In the genomic region with DNA sequence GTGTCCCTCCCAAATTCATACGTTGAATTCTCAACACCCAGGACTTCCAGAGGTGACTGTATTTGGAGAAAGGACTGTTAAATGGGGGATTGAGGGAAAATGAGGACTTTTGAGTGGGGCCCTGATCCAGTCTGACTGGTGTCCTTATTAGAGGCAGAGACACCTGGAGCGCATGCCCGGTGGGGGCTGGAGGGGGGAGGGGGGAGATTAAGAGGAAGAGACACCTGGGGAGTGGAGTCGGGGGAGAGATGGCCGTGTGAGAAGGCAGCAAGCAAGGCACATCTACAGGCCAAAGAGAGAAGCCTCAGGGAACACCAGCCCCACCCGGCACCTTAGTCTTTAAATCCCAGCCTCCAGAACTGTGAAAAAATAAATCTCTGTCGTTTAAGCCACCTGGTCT, we compare ENCODE assay signal across 18 cellular contexts.
DNase-seq lines count a peak whose midpoint lies in the region; ATAC-seq, FAIRE-seq and TF ChIP-seq lines count a peak whose summit lies in the region.
"Had no signal": no experiment of that assay in that cellular context is flagged by ENCODE, and none has a peak within 500 bp of the region (broad histone marks: within the 10 kb centered on the region; RNA-seq: fewer than 3 reads in every experiment).

No MANE protein-coding gene starts in this region.

- H2BK12ac ChIP-seq in H9 (ENCODE audit: insufficient read length, low read depth, low read length), result no peak overlapping the region

- H3K79me1 ChIP-seq in H9 (ENCODE audit: insufficient read depth, low read depth, low read length, poor library complexity, severe bottlenecking), result no peaks in the 10 kb centered on the region

- no peak overlapping the region for H3K18ac ChIP-seq in H9 (ENCODE audit: insufficient read length, low read depth, low read length)

- H3K14ac ChIP-seq in H9 (ENCODE audit: insufficient read depth, low read length), result no peak overlapping the region

- no peak overlapping the region for H3K4me3 Mint-ChIP-seq in activated CD8-positive, alpha-beta memory T cell treated with anti-CD3 and anti-CD28 coated beads, Interleukin-2, amount 10 ng/mL, durations not matched to agents 7 days and 5 days
- no peak overlapping the region for H3K4me3 Mint-ChIP-seq in H9
- no peak overlapping the region for H3K4me3 Mint-ChIP-seq in astrocyte (ENCODE audit: unreplicated experiment)
- no peak overlapping the region for H3K4me3 Mint-ChIP-seq in stimulated activated memory B cell treated with anti-CD40 and anti-IgM and Interleukin-4, amounts not matched to agents 10 μg/mL and 1 μg/mL and 100 μg/mL, for 72 hours

- H2BK15ac ChIP-seq in H9 (ENCODE audit: low read depth, low read length), result no peak overlapping the region

- H3K4me3 ChIP-seq in astrocyte (ENCODE audit: insufficient read depth, low read depth, low read length), result no peak overlapping the region
- H3K4me3 ChIP-seq: esophagus squamous epithelium, spleen had no signal

- no peak for FAIRE-seq in astrocyte (lab: Jason Lieb, UNC)
- FAIRE-seq: bronchial epithelial cell had no signal

- H4K91ac ChIP-seq in H9 (ENCODE audit: insufficient read length, low read depth, low read length), result no peak overlapping the region

- no peak overlapping the region for H4K8ac ChIP-seq in H9 (replicated peaks; ENCODE audit: insufficient read length, low read depth, low read length)

- H3K9me3 Mint-ChIP-seq in activated CD8-positive, alpha-beta memory T cell treated with anti-CD3 and anti-CD28 coated beads, Interleukin-2, amount 10 ng/mL, durations not matched to agents 7 days and 5 days (ENCODE audit: low read depth), result no peaks in the 10 kb centered on the region
- H3K9me3 Mint-ChIP-seq in H9 (no peaks in the 10 kb centered on the region), astrocyte (ENCODE audit: unreplicated experiment) (no peaks in the 10 kb centered on the region)
- peaks cover 3% of the 10 kb centered on the region for H3K9me3 Mint-ChIP-seq in stimulated activated memory B cell treated with anti-CD40 and anti-IgM and Interleukin-4, amounts not matched to agents 10 μg/mL and 1 μg/mL and 100 μg/mL, for 72 hours

- H2AK5ac ChIP-seq in H9 (ENCODE audit: insufficient read length, low read length), result no peak overlapping the region

- no peaks in the 10 kb centered on the region for H3K79me2 ChIP-seq in H9 (ENCODE audit: insufficient read depth, low read length)
- H3K79me2 ChIP-seq in astrocyte (ENCODE audit: insufficient read depth, low read length), result no peaks in the 10 kb centered on the region

- H3K9ac ChIP-seq in H9 (ENCODE audit: extremely low read depth, insufficient read length, low read length) (no peak overlapping the region), astrocyte (ENCODE audit: low read length) (no peak overlapping the region)

- no peak overlapping the region for H3K56ac ChIP-seq in H9 (ENCODE audit: insufficient read length, low read depth, low read length)

- WGBS in H9 (ENCODE audit: extremely low coverage, insufficient read length, low lambda C conversion rate), result no CpG with 5 or more reads among the region's 7 CpGs

- H3K27me3 Mint-ChIP-seq in activated CD8-positive, alpha-beta memory T cell treated with anti-CD3 and anti-CD28 coated beads, Interleukin-2, amount 10 ng/mL, durations not matched to agents 7 days and 5 days, result no peaks in the 10 kb centered on the region
- H3K27me3 Mint-ChIP-seq in H9 (ENCODE audit: low read depth), result no peaks in the 10 kb centered on the region
- H3K27me3 Mint-ChIP-seq in astrocyte (ENCODE audit: low read depth, unreplicated experiment), result no peaks in the 10 kb centered on the region
- H3K27me3 Mint-ChIP-seq in stimulated activated memory B cell treated with anti-CD40 and anti-IgM and Interleukin-4, amounts not matched to agents 10 μg/mL and 1 μg/mL and 100 μg/mL, for 72 hours, result no peaks in the 10 kb centered on the region
- H3K27me3 Mint-ChIP-seq: activated naive CD8-positive, alpha-beta T cell; naive thymus-derived CD8-positive, alpha-beta T cell; progenitor cell of endocrine pancreas had no signal

- H3K36me3 ChIP-seq in astrocyte (ENCODE audit: insufficient read depth, low read length), result no peaks in the 10 kb centered on the region
- H3K36me3 ChIP-seq: esophagus squamous epithelium, spleen had no signal

- H2BK20ac ChIP-seq in H9 (ENCODE audit: low read depth, low read length, poor library complexity, severe bottlenecking), result no peak overlapping the region

- H2AFZ ChIP-seq in H9 (ENCODE audit: low read length) (no peak overlapping the region), astrocyte (ENCODE audit: low read depth, low read length) (no peak overlapping the region)

- CTCF ChIA-PET in activated CD8-positive, alpha-beta memory T cell treated with anti-CD3 and anti-CD28 coated beads, Interleukin-2, amount 10 ng/mL, durations not matched to agents 7 days and 5 days (lab: Charles Lee), result no interaction called here

- no peak overlapping the region for H2BK120ac ChIP-seq in H9 (ENCODE audit: low read depth, low read length, poor library complexity, severe bottlenecking)

- TF ChIP-seq CTCF in H9 (conservative IDR thresholded peaks at IDR 0.05), result no peak
- no peak for TF ChIP-seq CTCF in astrocyte (IDR thresholded peaks at IDR 0.05; ENCODE audit: insufficient read depth, low read depth, low read length)

- ATAC-seq in activated CD8-positive, alpha-beta memory T cell treated with anti-CD3 and anti-CD28 coated beads, Interleukin-2, amount 10 ng/mL, durations not matched to agents 7 days and 5 days, result no peak
- ATAC-seq in stimulated activated memory B cell treated with anti-CD40 and anti-IgM and Interleukin-4, amounts not matched to agents 10 μg/mL and 1 μg/mL and 100 μg/mL, for 72 hours, result no peak
- no peak for ATAC-seq in HG03342 (IDR thresholded peaks at IDR 0.05; ENCODE audit: unreplicated experiment)

- no peak overlapping the region for H3K27ac ChIP-seq in H9 (ENCODE audit: insufficient read length, low read depth, low read length)
- H3K27ac ChIP-seq in astrocyte (ENCODE audit: low read depth, low read length), result no peak overlapping the region
- H3K27ac ChIP-seq: esophagus squamous epithelium had no signal

- H3K27ac Mint-ChIP-seq in activated CD8-positive, alpha-beta memory T cell treated with anti-CD3 and anti-CD28 coated beads, Interleukin-2, amount 10 ng/mL, durations not matched to agents 7 days and 5 days, result no peak overlapping the region
- H3K27ac Mint-ChIP-seq in H9 (peak overlapping the region in 2 of 3 experiments; percentile 25 to 45; a peak in 1 of 7 replicates), astrocyte (ENCODE audit: unreplicated experiment) (no peak overlapping the region)
- H3K27ac Mint-ChIP-seq in stimulated activated memory B cell treated with anti-CD40 and anti-IgM and Interleukin-4, amounts not matched to agents 10 μg/mL and 1 μg/mL and 100 μg/mL, for 72 hours, result peak overlapping the region; percentile 66
- H3K27ac Mint-ChIP-seq: progenitor cell of endocrine pancreas had no signal

- peaks cover 18% of the 10 kb centered on the region for H3K36me3 Mint-ChIP-seq in activated CD8-positive, alpha-beta memory T cell treated with anti-CD3 and anti-CD28 coated beads, Interleukin-2, amount 10 ng/mL, durations not matched to agents 7 days and 5 days
- H3K36me3 Mint-ChIP-seq in H9 (ENCODE audit: insufficient read depth in 1 of 3, low read depth in 3 of 3) (no peaks in the 10 kb centered on the region), astrocyte (ENCODE audit: low read depth, unreplicated experiment) (peaks cover 2% of the 10 kb centered on the region)
- H3K36me3 Mint-ChIP-seq in stimulated activated memory B cell treated with anti-CD40 and anti-IgM and Interleukin-4, amounts not matched to agents 10 μg/mL and 1 μg/mL and 100 μg/mL, for 72 hours, result peaks cover 16% of the 10 kb centered on the region

- no peak overlapping the region for H3T11ph ChIP-seq in H9 (ENCODE audit: low read length)

- H3K27me3 ChIP-seq in H9 (ENCODE audit: insufficient read depth, low read length) (no peaks in the 10 kb centered on the region), astrocyte (ENCODE audit: insufficient read depth, low read length) (no peaks in the 10 kb centered on the region)
- H3K27me3 ChIP-seq: esophagus squamous epithelium, spleen had no signal

- H3K9me3 ChIP-seq in H9 (ENCODE audit: control insufficient read depth, low read depth, low read length) (no peaks in the 10 kb centered on the region), astrocyte (ENCODE audit: insufficient read depth, low read depth, low read length) (no peaks in the 10 kb centered on the region)
- H3K9me3 ChIP-seq: Caco-2, esophagus squamous epithelium had no signal

- H4K5ac ChIP-seq in H9 (ENCODE audit: insufficient read length, low read depth, low read length), result no peak overlapping the region

- peaks cover 42% of the 10 kb centered on the region for H3K4me1 Mint-ChIP-seq in activated CD8-positive, alpha-beta memory T cell treated with anti-CD3 and anti-CD28 coated beads, Interleukin-2, amount 10 ng/mL, durations not matched to agents 7 days and 5 days
- H3K4me1 Mint-ChIP-seq in H9 (peaks cover 32 to 44% of the 10 kb centered on the region in 2 experiments), astrocyte (ENCODE audit: low read depth, unreplicated experiment) (peaks cover 20% of the 10 kb centered on the region)
- H3K4me1 Mint-ChIP-seq in stimulated activated memory B cell treated with anti-CD40 and anti-IgM and Interleukin-4, amounts not matched to agents 10 μg/mL and 1 μg/mL and 100 μg/mL, for 72 hours, result peaks cover 92% of the 10 kb centered on the region

- peaks cover 6% of the 10 kb centered on the region; the same call in 1 of the 2 replicates for H3K4me1 ChIP-seq in H9 (ENCODE audit: insufficient read depth, low read length)
- peaks cover 18% of the 10 kb centered on the region for H3K4me1 ChIP-seq in astrocyte (ENCODE audit: insufficient read depth, low read length)
- H3K4me1 ChIP-seq: Caco-2 had no signal

- no peak overlapping the region for H3K23ac ChIP-seq in H9 (ENCODE audit: insufficient read length, low read depth, low read length)

- DNase-seq in activated CD8-positive, alpha-beta memory T cell treated with anti-CD3 and anti-CD28 coated beads, Interleukin-2, amount 50 U/mL, for 48 hours, result peak; percentile 46
- no peak for DNase-seq in activated CD8-positive, alpha-beta memory T cell treated with anti-CD3 and anti-CD28 coated beads, Interleukin-2, amount 10 ng/mL, durations not matched to agents 7 days and 5 days
- DNase-seq in H9 (no peak), astrocyte (ENCODE audit: low read depth) (no peak), AG08395 (ENCODE audit: low spot score) (no peak)
- DNase-seq in effector CD8-positive, alpha-beta T cell (lab: John Stamatoyannopoulos, UW), result no peak
- DNase-seq: Caco-2, esophagus squamous epithelium, mammary epithelial cell, NCI-H1417 treated with DMSO at 0.1 percent for 48 hours, NCI-H774, spleen had no signal

- H2BK5ac ChIP-seq in H9 (ENCODE audit: insufficient read length, low read length), result no peak overlapping the region

- H3K23me2 ChIP-seq in H9 (ENCODE audit: insufficient read length, low read depth, low read length, poor library complexity, severe bottlenecking), result no peaks in the 10 kb centered on the region

- no peak overlapping the region for H3K4ac ChIP-seq in H9 (ENCODE audit: low read depth, low read length)

- H4K20me1 ChIP-seq in H9 (ENCODE audit: control insufficient read depth, insufficient read depth, insufficient read length), result no peaks in the 10 kb centered on the region
- H4K20me1 ChIP-seq in astrocyte (ENCODE audit: insufficient read depth, low read length), result peaks cover 46% of the 10 kb centered on the region

- H3K4me2 ChIP-seq in H9 (ENCODE audit: insufficient read depth, insufficient read length, low read length) (no peak overlapping the region), astrocyte (ENCODE audit: low read length) (peak overlapping the region; percentile 24)

Comparison
In these comparisons a context has a peak if more than half of its experiments do, and no peak if none do; other contexts are left out.
1. H3K27ac Mint-ChIP-seq: peak in H9 (2 of 3) and stimulated activated memory B cell treated with anti-CD40 and anti-IgM and Interleukin-4, amounts not matched to agents 10 μg/mL and 1 μg/mL and 100 μg/mL, for 72 hours (single experiment); none in activated CD8-positive, alpha-beta memory T cell treated with anti-CD3 and anti-CD28 coated beads, Interleukin-2, amount 10 ng/mL, durations not matched to agents 7 days and 5 days (single experiment) and astrocyte (single experiment).